Comparison of ENCODE assay signal across 1 cellular context in genomic region chr4:103075435-103075893, GRCh38.
TF ChIP-seq lines count a peak whose summit lies in the region.

No MANE protein-coding gene starts in this region.

TF ChIP-seq in HepG2, 621 proteins besides CTCF, POLR2A, EP300 and RAD21 (continued from another document and continues in another):
- TF ChIP-seq, protein P1, sequence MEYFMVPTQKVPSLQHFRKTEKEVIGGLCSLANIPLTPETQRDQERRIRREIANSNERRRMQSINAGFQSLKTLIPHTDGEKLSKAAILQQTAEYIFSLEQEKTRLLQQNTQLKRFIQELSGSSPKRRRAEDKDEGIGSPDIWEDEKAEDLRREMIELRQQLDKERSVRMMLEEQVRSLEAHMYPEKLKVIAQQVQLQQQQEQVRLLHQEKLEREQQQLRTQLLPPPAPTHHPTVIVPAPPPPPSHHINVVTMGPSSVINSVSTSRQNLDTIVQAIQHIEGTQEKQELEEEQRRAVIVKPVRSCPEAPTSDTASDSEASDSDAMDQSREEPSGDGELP (IDR thresholded peaks at IDR 0.05; ENCODE audit: borderline replicate concordance, low read depth) = peak; percentile 52; the same call in 1 of the 2 replicates
- TF ChIP-seq RARA (CRISPR knock-in tag; IDR thresholded peaks at IDR 0.05) = peak; percentile 79; the same call in 1 of the 2 replicates
- TF ChIP-seq HOXA5 (CRISPR knock-in tag; IDR thresholded peaks at IDR 0.05) = 0 out of 2 replicates have a peak, but pooled peaks have one; percentile 66
- peak; percentile 68; the same call in 1 of the 2 replicates for TF ChIP-seq GFI1 (CRISPR knock-in tag; IDR thresholded peaks at IDR 0.05; ENCODE audit: borderline replicate concordance)
- TF ChIP-seq NR2F1 (CRISPR knock-in tag; IDR thresholded peaks at IDR 0.05) = peak in 1 of 2 experiments; percentile 28; a peak in 1 of 4 replicates
- TF ChIP-seq HMG20A (CRISPR knock-in tag; IDR thresholded peaks at IDR 0.05; ENCODE audit: borderline replicate concordance) = peak; percentile 90; the same call in 1 of the 2 replicates
- TF ChIP-seq ZNF318 (CRISPR knock-in tag; IDR thresholded peaks at IDR 0.05) = no peak
- peak in 1 of 2 experiments; percentile 40; a peak in 1 of 4 replicates for TF ChIP-seq HMGXB4 (CRISPR knock-in tag; IDR thresholded peaks at IDR 0.05; ENCODE audit: borderline replicate concordance in 1 of 2, low read depth in 1 of 2)
- TF ChIP-seq MED8 (CRISPR knock-in tag; IDR thresholded peaks at IDR 0.05; ENCODE audit: insufficient replicate concordance) = no peak
- peak; percentile 27; the same call in 1 of the 2 replicates for TF ChIP-seq ETV5 (CRISPR knock-in tag; IDR thresholded peaks at IDR 0.05; ENCODE audit: borderline replicate concordance)
- peak; percentile 84; the same call in 1 of the 2 replicates for TF ChIP-seq ZNF431 (CRISPR knock-in tag; IDR thresholded peaks at IDR 0.05; ENCODE audit: borderline replicate concordance, low read depth)
- TF ChIP-seq ATRX (CRISPR knock-in tag; IDR thresholded peaks at IDR 0.05; ENCODE audit: borderline replicate concordance) = no peak
- TF ChIP-seq BRCA1 (CRISPR knock-in tag; IDR thresholded peaks at IDR 0.05) = 0 out of 2 replicates have a peak, but pooled peaks have one; percentile 67
- peak; percentile 89 for TF ChIP-seq TEAD3 (CRISPR knock-in tag; optimal IDR thresholded peaks at IDR 0.05; ENCODE audit: borderline replicate concordance)
- TF ChIP-seq MIXL1 (CRISPR knock-in tag; IDR thresholded peaks at IDR 0.05) = peak; percentile 81
- no peak for TF ChIP-seq SETDB1 (CRISPR knock-in tag; IDR thresholded peaks at IDR 0.05; ENCODE audit: borderline replicate concordance)
- no peak for TF ChIP-seq GATA4 (IDR thresholded peaks at IDR 0.05; ENCODE audit: borderline replicate concordance, low read depth)
- peak; percentile 96 for TF ChIP-seq FOXO1 (CRISPR knock-in tag; IDR thresholded peaks at IDR 0.05)
- peak; percentile 85 for TF ChIP-seq SMAD3 (CRISPR knock-in tag; IDR thresholded peaks at IDR 0.05)
- no peak for TF ChIP-seq ZNF367 (CRISPR knock-in tag; IDR thresholded peaks at IDR 0.05; ENCODE audit: borderline replicate concordance)
- TF ChIP-seq ZNF878 (CRISPR knock-in tag; IDR thresholded peaks at IDR 0.05) = peak; percentile 85
- no peak for TF ChIP-seq SNAPC4 (CRISPR knock-in tag; IDR thresholded peaks at IDR 0.05)
- peak; percentile 74; the same call in 1 of the 2 replicates for TF ChIP-seq NFIC (IDR thresholded peaks at IDR 0.05; ENCODE audit: low read length)
- TF ChIP-seq ZKSCAN8 (CRISPR knock-in tag; IDR thresholded peaks at IDR 0.05; ENCODE audit: borderline replicate concordance) = peak; percentile 63; the same call in 1 of the 2 replicates
- TF ChIP-seq MLX (CRISPR knock-in tag; IDR thresholded peaks at IDR 0.05) = peak; percentile 99
- peak; percentile 91 for TF ChIP-seq SKI (IDR thresholded peaks at IDR 0.05; ENCODE audit: partially characterized antibody)
- TF ChIP-seq MYPOP (CRISPR knock-in tag; IDR thresholded peaks at IDR 0.05) = peak; percentile 83; the same call in 1 of the 2 replicates
- peak; percentile 75; the same call in 1 of the 2 replicates for TF ChIP-seq MEIS2 (CRISPR knock-in tag; IDR thresholded peaks at IDR 0.05)
- peak; percentile 94 for TF ChIP-seq FOXA3 (CRISPR knock-in tag; IDR thresholded peaks at IDR 0.05)
- TF ChIP-seq ZNF589 (CRISPR knock-in tag; conservative IDR thresholded peaks at IDR 0.05) = 0 out of 2 replicates have a peak, but pooled peaks have one; percentile 22
- peak; percentile 53; the same call in 1 of the 2 replicates for TF ChIP-seq SPEN (CRISPR knock-in tag; IDR thresholded peaks at IDR 0.05; ENCODE audit: low read depth)
- TF ChIP-seq ZNF792 (CRISPR knock-in tag; IDR thresholded peaks at IDR 0.05) = 0 out of 2 replicates have a peak, but pooled peaks have one; percentile 76
- peak; percentile 55; the same call in 1 of the 2 replicates for TF ChIP-seq JUND (CRISPR knock-in tag; IDR thresholded peaks at IDR 0.05)
- TF ChIP-seq SSRP1 (CRISPR knock-in tag; IDR thresholded peaks at IDR 0.05) = 0 out of 2 replicates have a peak, but pooled peaks have one; percentile 26
- TF ChIP-seq HOXA3 (CRISPR knock-in tag; IDR thresholded peaks at IDR 0.05) = peak; percentile 71
- TF ChIP-seq RCOR2 (CRISPR knock-in tag; IDR thresholded peaks at IDR 0.05) = peak; percentile 90
- TF ChIP-seq ZNF451 (CRISPR knock-in tag; IDR thresholded peaks at IDR 0.05) = 0 out of 2 replicates have a peak, but pooled peaks have one; percentile 41
- peak; percentile 66 for TF ChIP-seq DMAP1 (CRISPR knock-in tag; IDR thresholded peaks at IDR 0.05)
- TF ChIP-seq SRF (IDR thresholded peaks at IDR 0.05; ENCODE audit: low read depth, low read length) = peak; percentile 78; the same call in 1 of the 2 replicates
- no peak for TF ChIP-seq RFX5 (IDR thresholded peaks at IDR 0.05; ENCODE audit: low read depth, low read length)
- peak; percentile 90 for TF ChIP-seq SOX5 (CRISPR knock-in tag; IDR thresholded peaks at IDR 0.05; ENCODE audit: borderline replicate concordance)
- no peak for TF ChIP-seq ZNF326 (CRISPR knock-in tag; IDR thresholded peaks at IDR 0.05; ENCODE audit: borderline replicate concordance)
